In genomic region chr14:89340200-89340667, GRCh38 we compare ENCODE assay signal across 11 cellular contexts.
A peak's percentile ranks its signal among the peaks of the same experiment; 100 is the strongest.
DNase-seq lines count a peak whose midpoint lies in the region; TF ChIP-seq lines count a peak whose summit lies in the region.
"Had no signal": no experiment of that assay in that cellular context is flagged by ENCODE, and none has a peak within 500 bp of the region (broad histone marks: within the 10 kb centered on the region; RNA-seq: fewer than 3 reads in every experiment).

No MANE protein-coding gene starts in this region.

- no TSS peak for BruUV-seq in Caco-2 (replicated peaks; lab: Mats Ljungman, UMichigan)

- H3K9me3 Mint-ChIP-seq in Caco-2 (ENCODE audit: unreplicated experiment) (no peaks in the 10 kb centered on the region), nephron progenitor cell (no peaks in the 10 kb centered on the region)

- H3K4me3 Mint-ChIP-seq in Caco-2 (ENCODE audit: unreplicated experiment) (peak overlapping the region; percentile 17), nephron progenitor cell (peak overlapping the region; percentile 21)

- CTCF ChIA-PET in Caco-2 (lab: Charles Lee), result interaction anchor here (1.5 kb wide), 1 partner anchor 12 kb away, joined by 4 read pairs; no protein-coding TSS in a partner anchor

- H3K4me1 ChIP-seq in Caco-2 (peaks cover 47% of the 10 kb centered on the region), esophagus squamous epithelium (peaks cover 31 to 84% (median 48%) of the 10 kb centered on the region in 3 donors)

- 37% methylated on average over 4 of the region's 4 CpGs for WGBS in esophagus squamous epithelium, 2 donors

- H3K27ac Mint-ChIP-seq in Caco-2 (ENCODE audit: unreplicated experiment) (peak overlapping the region; percentile 82), nephron progenitor cell (peak overlapping the region; percentile 96)

- no peaks in the 10 kb centered on the region for H3K9me3 ChIP-seq in Caco-2
- no peaks in the 10 kb centered on the region for H3K9me3 ChIP-seq in esophagus squamous epithelium

- POLR2A ChIA-PET in Caco-2 (lab: Charles Lee), result no interaction called here

- peak overlapping the region; percentile 74 to 79 (median 76) for H3K27ac ChIP-seq in esophagus squamous epithelium

- peak in 1 of 2 experiments; percentile 44 for DNase-seq in Caco-2
- peak; percentile 38 for DNase-seq in NB4 (ENCODE audit: low read depth)
- DNase-seq in esophagus squamous epithelium (lab: John Stamatoyannopoulos, UW), result no peak
- no peak for DNase-seq in nephron progenitor cell
- DNase-seq in OCI-M1 (lab: John Stamatoyannopoulos, UW), result no peak
- DNase-seq in NCI-H2227 treated with DMSO at 0.1 percent for 48 hours (lab: John Stamatoyannopoulos, UW), result no peak
- no peak for DNase-seq in NCI-H446 (lab: John Stamatoyannopoulos, UW)
- no peak for DNase-seq in stimulated activated naive CD4-positive, alpha-beta T cell treated with Interleukin-2 at 50 U/mL for 16 hours (lab: John Stamatoyannopoulos, UW)
- DNase-seq: activated naive CD4-positive, alpha-beta T cell; NCI-H1930; SW 1271 had no signal

- H3K27me3 Mint-ChIP-seq in Caco-2 (ENCODE audit: insufficient read depth, unreplicated experiment), result no peaks in the 10 kb centered on the region
- peaks cover 5% of the 10 kb centered on the region for H3K27me3 Mint-ChIP-seq in nephron progenitor cell (ENCODE audit: low read depth, poor library complexity)

- TF ChIP-seq POLR2A in NB4 (IDR thresholded peaks at IDR 0.05; ENCODE audit: extremely low read depth, insufficient read length) (no peak), esophagus squamous epithelium (IDR thresholded peaks at IDR 0.05) (no peak)

- no peaks in the 10 kb centered on the region for H3K27me3 ChIP-seq in Caco-2 (replicated peaks; ENCODE audit: control insufficient read depth, insufficient read depth, low read length)
- H3K27me3 ChIP-seq in esophagus squamous epithelium, result no peaks in the 10 kb centered on the region

- H3K36me3 ChIP-seq in Caco-2 (ENCODE audit: control insufficient read depth, insufficient read depth, low read length), result no peaks in the 10 kb centered on the region
- peaks cover 0 to 6% (median 0%) of the 10 kb centered on the region in 3 donors for H3K36me3 ChIP-seq in esophagus squamous epithelium

- no peak for TF ChIP-seq CTCF in Caco-2 (IDR thresholded peaks at IDR 0.05; ENCODE audit: insufficient read depth in 1 of 2, low read depth in 1 of 2, low read length in 1 of 2, severe bottlenecking in 1 of 2, unreplicated experiment in 1 of 2)
- TF ChIP-seq CTCF in NB4 (IDR thresholded peaks at IDR 0.05; ENCODE audit: low read depth, low read length), result no peak
- TF ChIP-seq CTCF in esophagus squamous epithelium (IDR thresholded peaks at IDR 0.05), result no peak
- no peak for TF ChIP-seq CTCF in nephron progenitor cell (IDR thresholded peaks at IDR 0.05)

- H3K4me3 ChIP-seq in Caco-2 (ENCODE audit: low read depth, low read length) (no peak overlapping the region), NB4 (ENCODE audit: low read depth, low read length) (no peak overlapping the region), esophagus squamous epithelium (no peak overlapping the region)

- H3K4me1 Mint-ChIP-seq in Caco-2 (ENCODE audit: low read depth, unreplicated experiment) (peaks cover 33% of the 10 kb centered on the region), nephron progenitor cell (peaks cover 53% of the 10 kb centered on the region)

- peaks cover 9% of the 10 kb centered on the region for H3K36me3 Mint-ChIP-seq in Caco-2 (ENCODE audit: insufficient read depth, unreplicated experiment)
- peaks cover 19% of the 10 kb centered on the region for H3K36me3 Mint-ChIP-seq in nephron progenitor cell (ENCODE audit: low read depth)

- intact Hi-C loops in Caco-2 (cut with micrococcal nuclease; ENCODE audit: unreplicated experiment), result loop anchor here (1.0 kb wide), 3 partner anchors 11 to 76 kb away; no protein-coding TSS in a partner anchor
- intact Hi-C loops in esophagus squamous epithelium (cut with DNase I), result no loop called here
